2 cellular contexts compared by ENCODE assay signal in the genomic region with DNA sequence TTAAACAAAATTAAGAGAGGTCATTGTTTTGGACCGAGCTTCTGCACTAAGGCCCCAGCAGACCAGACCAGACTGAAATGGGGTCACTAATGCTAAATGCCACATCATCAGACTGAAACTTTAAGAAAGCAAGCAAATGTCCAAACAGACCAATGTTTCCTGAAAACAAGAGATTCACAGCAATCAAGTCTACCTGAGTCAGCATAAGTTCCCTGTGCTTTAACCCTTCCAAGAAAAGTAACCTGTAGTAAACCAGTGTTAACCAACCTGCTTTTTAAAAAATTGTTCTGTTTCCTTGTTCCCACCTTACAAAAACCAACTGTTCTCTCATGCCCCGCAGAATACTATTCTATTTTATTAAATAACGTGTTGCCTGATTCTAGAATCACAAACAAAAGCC.
TF ChIP-seq lines count a peak whose summit lies in the region.

No MANE protein-coding gene starts in this region.

TF ChIP-seq in HepG2, 621 proteins besides CTCF, POLR2A, EP300 and RAD21:
- no peak for TF ChIP-seq SRSF9 (IDR thresholded peaks at IDR 0.05; ENCODE audit: borderline replicate concordance, insufficient read depth, low read depth, low read length, poor library complexity, severe bottlenecking)
- peak; percentile 50 to 83 for TF ChIP-seq MAFK (conservative IDR thresholded peaks at IDR 0.05 in 1 of 2, IDR thresholded peaks at IDR 0.05 in 1 of 2; ENCODE audit: low read length in 2 of 2)
- TF ChIP-seq ZNF75D (CRISPR knock-in tag; IDR thresholded peaks at IDR 0.05; ENCODE audit: borderline replicate concordance): no peak
- TF ChIP-seq KLF11 (CRISPR knock-in tag; IDR thresholded peaks at IDR 0.05): no peak
- TF ChIP-seq HNRNPL (IDR thresholded peaks at IDR 0.05; ENCODE audit: low read depth, low read length): no peak
- no peak for TF ChIP-seq U2AF1 (optimal IDR thresholded peaks at IDR 0.05; ENCODE audit: low read depth, low read length)
- TF ChIP-seq NFRKB (IDR thresholded peaks at IDR 0.05): no peak
- peak; percentile 68 for TF ChIP-seq MAFF (IDR thresholded peaks at IDR 0.05; ENCODE audit: low read depth, low read length)
- no peak for TF ChIP-seq ZNF383 (CRISPR knock-in tag; IDR thresholded peaks at IDR 0.05; ENCODE audit: borderline replicate concordance)
TF ChIP-seq in HepG2: peak in this region for 2.

TF ChIP-seq in K562, 482 proteins besides CTCF, POLR2A, EP300 and RAD21:
- TF ChIP-seq MAFG (tag; conservative IDR thresholded peaks at IDR 0.05) (peak; percentile 40; the same call in 1 of the 2 replicates), ZNF324 (CRISPR knock-in tag; IDR thresholded peaks at IDR 0.05) (no peak), ATF7 (IDR thresholded peaks at IDR 0.05) (no peak), C11orf30 (IDR thresholded peaks at IDR 0.05; ENCODE audit: low read depth) (peak; percentile 39), ZFP36 (IDR thresholded peaks at IDR 0.05; ENCODE audit: low read depth, low read length, partially characterized antibody) (no peak), MAFF (IDR thresholded peaks at IDR 0.05; ENCODE audit: low read length) (no peak), MAFK (IDR thresholded peaks at IDR 0.05; ENCODE audit: low read length) (0 out of 2 replicates have a peak, but pooled peaks have one; percentile 17), PHF21A (IDR thresholded peaks at IDR 0.05; ENCODE audit: borderline replicate concordance, low read depth) (no peak), RAD51 (IDR thresholded peaks at IDR 0.05; ENCODE audit: borderline replicate concordance, low read depth) (no peak), ZNF316 (IDR thresholded peaks at IDR 0.05) (peak; percentile 44)
- TF ChIP-seq, protein P1, sequence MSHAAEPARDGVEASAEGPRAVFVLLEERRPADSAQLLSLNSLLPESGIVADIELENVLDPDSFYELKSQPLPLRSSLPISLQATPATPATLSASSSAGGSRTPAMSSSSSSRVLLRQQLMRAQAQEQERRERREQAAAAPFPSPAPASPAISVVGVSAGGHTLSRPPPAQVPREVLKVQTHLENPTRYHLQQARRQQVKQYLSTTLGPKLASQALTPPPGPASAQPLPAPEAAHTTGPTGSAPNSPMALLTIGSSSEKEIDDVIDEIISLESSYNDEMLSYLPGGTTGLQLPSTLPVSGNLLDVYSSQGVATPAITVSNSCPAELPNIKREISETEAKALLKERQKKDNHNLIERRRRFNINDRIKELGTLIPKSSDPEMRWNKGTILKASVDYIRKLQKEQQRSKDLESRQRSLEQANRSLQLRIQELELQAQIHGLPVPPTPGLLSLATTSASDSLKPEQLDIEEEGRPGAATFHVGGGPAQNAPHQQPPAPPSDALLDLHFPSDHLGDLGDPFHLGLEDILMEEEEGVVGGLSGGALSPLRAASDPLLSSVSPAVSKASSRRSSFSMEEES (CRISPR knock-in tag; IDR thresholded peaks at IDR 0.05): no peak
